8 cellular contexts compared by ENCODE assay signal in genomic region chr6:36422714-36423100, GRCh38. TPM values are rescaled to one million over a fixed set of nuclear protein-coding genes. Genes with fewer than 3 reads are reported as not detected.
DNase-seq lines count a peak whose midpoint lies in the region; ATAC-seq, FAIRE-seq and TF ChIP-seq lines count a peak whose summit lies in the region.

No MANE protein-coding gene starts in this region.

- H3K36me3 ChIP-seq in CD4-positive, CD25-positive, alpha-beta regulatory T cell (ENCODE audit: control insufficient read depth, insufficient read depth, low read length): no peaks in the 10 kb centered on the region
- H3K36me3 ChIP-seq in KMS-11 (ENCODE audit: insufficient read depth): no peaks in the 10 kb centered on the region
- no peaks in the 10 kb centered on the region for H3K36me3 ChIP-seq in neural progenitor cell

- no peaks in the 10 kb centered on the region for H3K9me3 ChIP-seq in CD4-positive, CD25-positive, alpha-beta regulatory T cell (ENCODE audit: control insufficient read depth in 2 of 2, low read length in 2 of 2)
- no peaks in the 10 kb centered on the region for H3K9me3 ChIP-seq in neural progenitor cell (ENCODE audit: low read depth)

- H3K9ac ChIP-seq in KMS-11: peak overlapping the region; percentile 50; the same call in 1 of the 2 replicates
- no peak overlapping the region for H3K9ac ChIP-seq in neural progenitor cell

- H3K4me3 ChIP-seq in CD4-positive, CD25-positive, alpha-beta regulatory T cell (ENCODE audit: low read depth, low read length): peak overlapping the region; percentile 77
- no peak overlapping the region for H3K4me3 ChIP-seq in KMS-11 (IDR thresholded peaks at IDR 0.05; ENCODE audit: insufficient read depth, low read depth, low read length)
- H3K4me3 ChIP-seq in dorsolateral prefrontal cortex: peak overlapping the region; percentile 45 to 81 (median 67)
- H3K4me3 ChIP-seq in neural progenitor cell: peak overlapping the region; percentile 38

- no peaks in the 10 kb centered on the region for H3K79me2 ChIP-seq in KMS-11 (ENCODE audit: insufficient read depth, low read depth)
- H3K79me2 ChIP-seq in neural progenitor cell (ENCODE audit: low read depth): no peaks in the 10 kb centered on the region

- H3K27me3 Mint-ChIP-seq in CD4-positive, CD25-positive, alpha-beta regulatory T cell: no peaks in the 10 kb centered on the region
- H3K27me3 Mint-ChIP-seq in neural progenitor cell (ENCODE audit: insufficient read depth, low read depth): peaks cover 3% of the 10 kb centered on the region

- H2AFZ ChIP-seq in KMS-11 (ENCODE audit: low read depth) (peak overlapping the region; percentile 95), neural progenitor cell (replicated peaks) (peak overlapping the region; percentile 95)

- peaks cover 0 to 15% (median 7%) of the 10 kb centered on the region in 4 donors for H3K4me1 Mint-ChIP-seq in CD4-positive, CD25-positive, alpha-beta regulatory T cell
- peaks cover 14% of the 10 kb centered on the region for H3K4me1 Mint-ChIP-seq in neural progenitor cell

- no peaks in the 10 kb centered on the region for H3K36me3 Mint-ChIP-seq in CD4-positive, CD25-positive, alpha-beta regulatory T cell
- no peaks in the 10 kb centered on the region for H3K36me3 Mint-ChIP-seq in neural progenitor cell

- no peak for TF ChIP-seq CTCF in KMS-11 (conservative IDR thresholded peaks at IDR 0.05; ENCODE audit: low read depth, low read length)
- no peak for TF ChIP-seq CTCF in dorsolateral prefrontal cortex (IDR thresholded peaks at IDR 0.05 in 54 of 56, conservative IDR thresholded peaks at IDR 0.05 in 2 of 56; ENCODE audit: low read depth in 1 of 56, partially characterized antibody in 56 of 56)
- TF ChIP-seq CTCF in neural progenitor cell (IDR thresholded peaks at IDR 0.05): no peak
- no peak for TF ChIP-seq CTCF in GM10266 (IDR thresholded peaks at IDR 0.05; ENCODE audit: control insufficient read depth, insufficient read depth, low read depth, missing control alignments)

- peak overlapping the region; percentile 76 to 96 (median 87) for H3K27ac Mint-ChIP-seq in CD4-positive, CD25-positive, alpha-beta regulatory T cell
- H3K27ac Mint-ChIP-seq in neural progenitor cell: peak overlapping the region; percentile 61

- no peak for FAIRE-seq in frontal cortex (lab: Jason Lieb, UNC)

- peak overlapping the region; percentile 86 to 95 (median 92) for H3K4me3 Mint-ChIP-seq in CD4-positive, CD25-positive, alpha-beta regulatory T cell
- peak overlapping the region; percentile 87 for H3K4me3 Mint-ChIP-seq in neural progenitor cell

- intact Hi-C loops in dorsolateral prefrontal cortex (cut with DNase I): loop anchor here (1.0 to 5.0 kb wide), 8 partner anchors 20 to 565 kb away; partner anchors contain the start of genes STK38 (in 2 of the 2), KCTD20 (in 1 of the 2), MTCH1 (in 1 of the 2) and PXT1 (in 1 of the 2)

- no peak for DNase-seq in CD4-positive, CD25-positive, alpha-beta regulatory T cell
- no peak for DNase-seq in dorsolateral prefrontal cortex
- no peak for DNase-seq in neural progenitor cell (ENCODE audit: low spot score)
- no peak for DNase-seq in frontal cortex (ENCODE audit: low spot score in 2 of 2)
- DNase-seq in NCI-H526 treated with DMSO at 0.1 percent for 48 hours (lab: John Stamatoyannopoulos, UW): no peak
- DNase-seq in stimulated activated naive CD4-positive, alpha-beta T cell (lab: John Stamatoyannopoulos, UW): no peak
- DNase-seq in GM10266 (ENCODE audit: extremely low spot score): no peak

- peak overlapping the region; percentile 80 for H3K27ac ChIP-seq in CD4-positive, CD25-positive, alpha-beta regulatory T cell (ENCODE audit: insufficient read depth, low read length, poor library complexity, severe bottlenecking)
- H3K27ac ChIP-seq in KMS-11 (peak overlapping the region; percentile 30; the same call in 1 of the 2 replicates), dorsolateral prefrontal cortex (peak overlapping the region; percentile 2 to 93 (median 82)), neural progenitor cell (no peak overlapping the region)

- H3K9me3 Mint-ChIP-seq in CD4-positive, CD25-positive, alpha-beta regulatory T cell: no peaks in the 10 kb centered on the region
- H3K9me3 Mint-ChIP-seq in neural progenitor cell: no peaks in the 10 kb centered on the region

- H3K4me2 ChIP-seq in KMS-11 (peak overlapping the region; percentile 71), neural progenitor cell (peak overlapping the region; percentile 78)

- no peak for ATAC-seq in CD4-positive, CD25-positive, alpha-beta regulatory T cell (ENCODE audit: low read depth in 2 of 2)

- H3K4me1 ChIP-seq in CD4-positive, CD25-positive, alpha-beta regulatory T cell (ENCODE audit: control insufficient read depth, insufficient read depth, low read length, poor library complexity, severe bottlenecking): peaks cover 10% of the 10 kb centered on the region
- peaks cover 11% of the 10 kb centered on the region for H3K4me1 ChIP-seq in KMS-11 (ENCODE audit: low read depth, poor library complexity, severe bottlenecking)
- H3K4me1 ChIP-seq in neural progenitor cell: peaks cover 10% of the 10 kb centered on the region

- H4K20me1 ChIP-seq in KMS-11 (ENCODE audit: insufficient read depth) (no peaks in the 10 kb centered on the region), neural progenitor cell (ENCODE audit: low read depth) (no peaks in the 10 kb centered on the region)

- H3K27me3 ChIP-seq in CD4-positive, CD25-positive, alpha-beta regulatory T cell (ENCODE audit: control insufficient read depth, insufficient read depth, low read length): no peaks in the 10 kb centered on the region
- no peaks in the 10 kb centered on the region for H3K27me3 ChIP-seq in KMS-11 (ENCODE audit: insufficient read depth, low read depth)
- no peaks in the 10 kb centered on the region for H3K27me3 ChIP-seq in dorsolateral prefrontal cortex
- H3K27me3 ChIP-seq in neural progenitor cell: no peaks in the 10 kb centered on the region

- H3F3A ChIP-seq in neural progenitor cell (ENCODE audit: low read depth): peaks cover 23% of the 10 kb centered on the region

RNA-seq across cellular contexts. Expression of gene PXT1, which starts 19.9 kb away (rescaled TPM):
- 0.37 TPM for total RNA-seq in CD4-positive, CD25-positive, alpha-beta regulatory T cell
- polyA plus RNA-seq in CD4-positive, CD25-positive, alpha-beta regulatory T cell: under 1 TPM in 2 of 4 donors, not detected in 2; 0.08 to 0.09 TPM
- total RNA-seq in dorsolateral prefrontal cortex (1 to 10 TPM in 1 of 120 experiments, under 1 TPM in 50, not detected in 69; 0.17 to 1.1 (median 0.34) TPM), neural progenitor cell (ENCODE audit: low replicate concordance) (not detected in 2 replicates), frontal cortex (not detected)

RNA-seq across cellular contexts. Expression of gene KCTD20, which starts 20.1 kb away (rescaled TPM):
- 41.7 TPM for total RNA-seq in CD4-positive, CD25-positive, alpha-beta regulatory T cell
- polyA plus RNA-seq in CD4-positive, CD25-positive, alpha-beta regulatory T cell: 10 to 100 TPM; 35.4 to 47.8 (median 40.1) TPM
- total RNA-seq in dorsolateral prefrontal cortex (10 to 100 TPM; 25.8 to 51.1 (median 35.6) TPM), neural progenitor cell (ENCODE audit: low replicate concordance) (37.7 and 41.3 TPM in 2 replicates), frontal cortex (68.1 TPM)

RNA-seq across cellular contexts. Expression of gene ETV7, which starts 35.2 kb away (rescaled TPM):
- 6.3 TPM for total RNA-seq in CD4-positive, CD25-positive, alpha-beta regulatory T cell
- 10 to 100 TPM in 2 of 4 donors, 1 to 10 TPM in 2; 5.3 to 16.1 (median 9.5) TPM for polyA plus RNA-seq in CD4-positive, CD25-positive, alpha-beta regulatory T cell
- total RNA-seq in dorsolateral prefrontal cortex: 1 to 10 TPM in 57 of 120 experiments, under 1 TPM in 57, not detected in 6; 0.31 to 4.0 (median 1.0) TPM
- 0.09 and 0.11 TPM in 2 replicates for total RNA-seq in neural progenitor cell (ENCODE audit: low replicate concordance)
- not detected for total RNA-seq in frontal cortex
